ENCODE assay signal across 20 cellular contexts in genomic region chr2:239818086-239818485, GRCh38.
A peak's percentile ranks its signal among the peaks of the same experiment; 100 is the strongest.
DNase-seq lines count a peak whose midpoint lies in the region; ATAC-seq and TF ChIP-seq lines count a peak whose summit lies in the region.
"Had no signal": no experiment of that assay in that cellular context is flagged by ENCODE, and none has a peak within 500 bp of the region (broad histone marks: within the 10 kb centered on the region; RNA-seq: fewer than 3 reads in every experiment).

No MANE protein-coding gene starts in this region.

- POLR2A ChIA-PET in naive thymus-derived CD8-positive, alpha-beta T cell (lab: Charles Lee), result no interaction called here

- H3K27ac Mint-ChIP-seq in naive thymus-derived CD8-positive, alpha-beta T cell, result peak overlapping the region in 2 of 10 donors; percentile 11 to 53

- no peaks in the 10 kb centered on the region for H3K9me3 ChIP-seq in osteoblast (ENCODE audit: low read depth, low read length)
- H3K9me3 ChIP-seq: BE2C had no signal

- TF ChIP-seq CTCF in osteoblast (IDR thresholded peaks at IDR 0.05; ENCODE audit: extremely low read depth, low read depth, low read length), result no peak

- no peaks in the 10 kb centered on the region for H3K9me3 Mint-ChIP-seq in naive thymus-derived CD8-positive, alpha-beta T cell

- DNase-seq in activated CD8-positive, alpha-beta memory T cell treated with anti-CD3 and anti-CD28 coated beads for 24 hours, result peak; percentile 30
- no peak for DNase-seq in activated CD8-positive, alpha-beta memory T cell treated with anti-CD3 and anti-CD28 coated beads, Interleukin-2, amount 50 U/mL, for 4 hours
- DNase-seq in caudate nucleus (lab: John Stamatoyannopoulos, UW) (no peak), osteoblast (ENCODE audit: insufficient read length, low spot score, missing footprints) (peak; percentile 13), kidney tubule cell (ENCODE audit: low spot score) (no peak)
- no peak for DNase-seq in naive thymus-derived CD8-positive, alpha-beta T cell
- DNase-seq: 8988T, BE2C, DND-41, GM23248, NCI-H1105 treated with DMSO at 0.1 percent for 48 hours, NCI-H1694 treated with DMSO at 0.1 percent for 48 hours, NCI-H2107, NCI-H446, NCI-H69 had no signal

- no peaks in the 10 kb centered on the region for H3K36me3 ChIP-seq in osteoblast (ENCODE audit: insufficient read depth, low read length)
- H3K36me3 ChIP-seq: BE2C had no signal

- H3K4me1 ChIP-seq in osteoblast (ENCODE audit: insufficient read depth, low read length), result no peaks in the 10 kb centered on the region
- H3K4me1 ChIP-seq: BE2C had no signal

- peaks cover 0 to 24% (median 16%) of the 10 kb centered on the region in 5 donors for H3K27me3 Mint-ChIP-seq in naive thymus-derived CD8-positive, alpha-beta T cell

- no peak overlapping the region for H2AFZ ChIP-seq in osteoblast (ENCODE audit: low read length)
- H2AFZ ChIP-seq: GM23248 had no signal

- no peak overlapping the region for H3K4me2 ChIP-seq in osteoblast (ENCODE audit: insufficient read depth, low read length)

- peak overlapping the region; percentile 24 for H3K27ac ChIP-seq in caudate nucleus (ENCODE audit: low read depth, low read length)
- no peak overlapping the region for H3K27ac ChIP-seq in osteoblast (ENCODE audit: low read depth, low read length)
- H3K27ac ChIP-seq in temporal lobe (ENCODE audit: low read depth, low read length), result peak overlapping the region; percentile 40
- H3K27ac ChIP-seq: GM23248, HL-60 had no signal

- no peaks in the 10 kb centered on the region for H3K79me2 ChIP-seq in osteoblast (ENCODE audit: insufficient read depth, low read length)

- H3K4me3 Mint-ChIP-seq in naive thymus-derived CD8-positive, alpha-beta T cell, result no peak overlapping the region
- H3K4me3 Mint-ChIP-seq: IgD-negative memory B cell had no signal

- no peak for ATAC-seq in naive thymus-derived CD8-positive, alpha-beta T cell
- no peak for ATAC-seq in HG03439 (IDR thresholded peaks at IDR 0.05; ENCODE audit: unreplicated experiment)
- ATAC-seq: HCT116 had no signal

- H3K27me3 ChIP-seq in osteoblast (ENCODE audit: insufficient read depth, low read length), result no peaks in the 10 kb centered on the region

- H3K4me3 ChIP-seq in osteoblast (ENCODE audit: insufficient read depth, low read length), result no peak overlapping the region
- H3K4me3 ChIP-seq: GM23248 had no signal

- no peaks in the 10 kb centered on the region for H4K20me1 ChIP-seq in osteoblast (ENCODE audit: insufficient read depth, low read length)

- H3K4me1 Mint-ChIP-seq in naive thymus-derived CD8-positive, alpha-beta T cell, result peaks cover 0 to 7% (median 0%) of the 10 kb centered on the region in 4 donors

- no peaks in the 10 kb centered on the region for H3K36me3 Mint-ChIP-seq in naive thymus-derived CD8-positive, alpha-beta T cell
- H3K36me3 Mint-ChIP-seq: IgD-negative memory B cell had no signal

Comparison
In these comparisons a context has a peak if more than half of its experiments do, and no peak if none do; other contexts are left out.
1. DNase-seq: peak in activated CD8-positive, alpha-beta memory T cell treated with anti-CD3 and anti-CD28 coated beads for 24 hours (single experiment) and osteoblast (single experiment); none in activated CD8-positive, alpha-beta memory T cell treated with anti-CD3 and anti-CD28 coated beads, Interleukin-2, amount 50 U/mL, for 4 hours (single experiment), caudate nucleus (0 of 61), naive thymus-derived CD8-positive, alpha-beta T cell (0 of 10) and kidney tubule cell (single experiment).